1 cellular context compared by ENCODE assay signal in the genomic region with DNA sequence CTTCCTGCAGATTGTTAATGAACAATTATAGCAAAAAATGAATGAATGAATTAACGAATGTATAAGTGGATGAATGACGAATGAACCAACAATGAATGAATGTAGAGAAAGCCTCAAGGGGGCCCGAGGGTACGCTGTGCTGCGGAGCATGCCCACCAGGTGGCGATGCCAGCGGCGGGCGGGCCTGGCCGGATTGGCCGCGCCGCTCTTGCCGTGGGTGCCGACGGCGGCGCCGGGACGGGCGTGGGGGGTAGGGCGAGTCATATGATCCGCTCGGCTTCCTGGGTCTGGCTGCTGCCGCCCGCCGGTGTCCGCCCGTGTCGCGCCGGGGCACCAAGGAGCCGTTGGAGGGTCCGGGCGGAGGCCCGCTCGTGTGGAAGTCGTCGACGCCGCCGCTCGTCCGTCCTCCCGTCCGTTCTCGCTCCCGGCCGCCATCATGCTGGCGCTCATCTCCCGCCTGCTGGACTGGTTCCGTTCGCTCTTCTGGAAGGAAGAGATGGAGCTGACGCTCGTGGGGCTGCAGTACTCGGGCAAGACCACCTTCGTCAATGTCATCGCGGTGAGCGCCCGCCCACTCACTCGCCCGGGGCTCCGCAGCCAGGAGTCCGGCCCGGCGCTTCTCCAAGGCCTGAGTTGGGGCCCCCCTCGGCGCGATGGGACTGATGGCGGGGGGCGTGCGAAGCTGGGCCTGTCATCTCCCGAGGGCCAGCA.
A peak's percentile ranks its signal among the peaks of the same experiment; 100 is the strongest.
TF ChIP-seq lines count a peak whose summit lies in the region.

A gene (plus strand): TSS at position 263 of the 711 bp plus-strand sequence. CDS start 174 bp downstream, at position 437.

TF ChIP-seq in HepG2, 621 proteins besides CTCF, POLR2A, EP300 and RAD21 (continued from another document and continues in another):
- TF ChIP-seq, protein P1, sequence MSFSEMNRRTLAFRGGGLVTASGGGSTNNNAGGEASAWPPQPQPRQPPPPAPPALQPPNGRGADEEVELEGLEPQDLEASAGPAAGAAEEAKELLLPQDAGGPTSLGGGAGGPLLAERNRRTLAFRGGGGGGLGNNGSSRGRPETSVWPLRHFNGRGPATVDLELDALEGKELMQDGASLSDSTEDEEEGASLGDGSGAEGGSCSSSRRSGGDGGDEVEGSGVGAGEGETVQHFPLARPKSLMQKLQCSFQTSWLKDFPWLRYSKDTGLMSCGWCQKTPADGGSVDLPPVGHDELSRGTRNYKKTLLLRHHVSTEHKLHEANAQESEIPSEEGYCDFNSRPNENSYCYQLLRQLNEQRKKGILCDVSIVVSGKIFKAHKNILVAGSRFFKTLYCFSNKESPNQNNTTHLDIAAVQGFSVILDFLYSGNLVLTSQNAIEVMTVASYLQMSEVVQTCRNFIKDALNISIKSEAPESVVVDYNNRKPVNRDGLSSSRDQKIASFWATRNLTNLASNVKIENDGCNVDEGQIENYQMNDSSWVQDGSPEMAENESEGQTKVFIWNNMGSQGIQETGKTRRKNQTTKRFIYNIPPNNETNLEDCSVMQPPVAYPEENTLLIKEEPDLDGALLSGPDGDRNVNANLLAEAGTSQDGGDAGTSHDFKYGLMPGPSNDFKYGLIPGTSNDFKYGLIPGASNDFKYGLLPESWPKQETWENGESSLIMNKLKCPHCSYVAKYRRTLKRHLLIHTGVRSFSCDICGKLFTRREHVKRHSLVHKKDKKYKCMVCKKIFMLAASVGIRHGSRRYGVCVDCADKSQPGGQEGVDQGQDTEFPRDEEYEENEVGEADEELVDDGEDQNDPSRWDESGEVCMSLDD (CRISPR knock-in tag; IDR thresholded peaks at IDR 0.05; ENCODE audit: borderline replicate concordance): peak; percentile 73; the same call in 1 of the 2 replicates
- no peak for TF ChIP-seq TCF7L2 (IDR thresholded peaks at IDR 0.05; ENCODE audit: low read depth, low read length)
- TF ChIP-seq HMG20B (CRISPR knock-in tag; conservative IDR thresholded peaks at IDR 0.05): no peak
- peak; percentile 64 for TF ChIP-seq SIN3B (IDR thresholded peaks at IDR 0.05; ENCODE audit: low read length)
- TF ChIP-seq PHF21A (CRISPR knock-in tag; IDR thresholded peaks at IDR 0.05): peak; percentile 84
- TF ChIP-seq SMC3 (IDR thresholded peaks at IDR 0.05; ENCODE audit: low read length): peak; percentile 36; the same call in 1 of the 2 replicates
- TF ChIP-seq, protein P2, sequence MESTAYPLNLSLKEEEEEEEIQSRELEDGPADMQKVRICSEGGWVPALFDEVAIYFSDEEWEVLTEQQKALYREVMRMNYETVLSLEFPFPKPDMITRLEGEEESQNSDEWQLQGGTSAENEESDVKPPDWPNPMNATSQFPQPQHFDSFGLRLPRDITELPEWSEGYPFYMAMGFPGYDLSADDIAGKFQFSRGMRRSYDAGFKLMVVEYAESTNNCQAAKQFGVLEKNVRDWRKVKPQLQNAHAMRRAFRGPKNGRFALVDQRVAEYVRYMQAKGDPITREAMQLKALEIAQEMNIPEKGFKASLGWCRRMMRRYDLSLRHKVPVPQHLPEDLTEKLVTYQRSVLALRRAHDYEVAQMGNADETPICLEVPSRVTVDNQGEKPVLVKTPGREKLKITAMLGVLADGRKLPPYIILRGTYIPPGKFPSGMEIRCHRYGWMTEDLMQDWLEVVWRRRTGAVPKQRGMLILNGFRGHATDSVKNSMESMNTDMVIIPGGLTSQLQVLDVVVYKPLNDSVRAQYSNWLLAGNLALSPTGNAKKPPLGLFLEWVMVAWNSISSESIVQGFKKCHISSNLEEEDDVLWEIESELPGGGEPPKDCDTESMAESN (CRISPR knock-in tag; conservative IDR thresholded peaks at IDR 0.05): peak; percentile 94
- no peak for TF ChIP-seq ZNF225 (CRISPR knock-in tag; IDR thresholded peaks at IDR 0.05)
- TF ChIP-seq, protein P3, sequence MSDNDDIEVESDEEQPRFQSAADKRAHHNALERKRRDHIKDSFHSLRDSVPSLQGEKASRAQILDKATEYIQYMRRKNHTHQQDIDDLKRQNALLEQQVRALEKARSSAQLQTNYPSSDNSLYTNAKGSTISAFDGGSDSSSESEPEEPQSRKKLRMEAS (IDR thresholded peaks at IDR 0.05): peak; percentile 68
- peak; percentile 64; the same call in 1 of the 2 replicates for TF ChIP-seq ZSCAN20 (CRISPR knock-in tag; IDR thresholded peaks at IDR 0.05; ENCODE audit: borderline replicate concordance)
- peak; percentile 89 for TF ChIP-seq ARHGAP35 (CRISPR knock-in tag; IDR thresholded peaks at IDR 0.05; ENCODE audit: borderline replicate concordance)
- TF ChIP-seq, protein P4, sequence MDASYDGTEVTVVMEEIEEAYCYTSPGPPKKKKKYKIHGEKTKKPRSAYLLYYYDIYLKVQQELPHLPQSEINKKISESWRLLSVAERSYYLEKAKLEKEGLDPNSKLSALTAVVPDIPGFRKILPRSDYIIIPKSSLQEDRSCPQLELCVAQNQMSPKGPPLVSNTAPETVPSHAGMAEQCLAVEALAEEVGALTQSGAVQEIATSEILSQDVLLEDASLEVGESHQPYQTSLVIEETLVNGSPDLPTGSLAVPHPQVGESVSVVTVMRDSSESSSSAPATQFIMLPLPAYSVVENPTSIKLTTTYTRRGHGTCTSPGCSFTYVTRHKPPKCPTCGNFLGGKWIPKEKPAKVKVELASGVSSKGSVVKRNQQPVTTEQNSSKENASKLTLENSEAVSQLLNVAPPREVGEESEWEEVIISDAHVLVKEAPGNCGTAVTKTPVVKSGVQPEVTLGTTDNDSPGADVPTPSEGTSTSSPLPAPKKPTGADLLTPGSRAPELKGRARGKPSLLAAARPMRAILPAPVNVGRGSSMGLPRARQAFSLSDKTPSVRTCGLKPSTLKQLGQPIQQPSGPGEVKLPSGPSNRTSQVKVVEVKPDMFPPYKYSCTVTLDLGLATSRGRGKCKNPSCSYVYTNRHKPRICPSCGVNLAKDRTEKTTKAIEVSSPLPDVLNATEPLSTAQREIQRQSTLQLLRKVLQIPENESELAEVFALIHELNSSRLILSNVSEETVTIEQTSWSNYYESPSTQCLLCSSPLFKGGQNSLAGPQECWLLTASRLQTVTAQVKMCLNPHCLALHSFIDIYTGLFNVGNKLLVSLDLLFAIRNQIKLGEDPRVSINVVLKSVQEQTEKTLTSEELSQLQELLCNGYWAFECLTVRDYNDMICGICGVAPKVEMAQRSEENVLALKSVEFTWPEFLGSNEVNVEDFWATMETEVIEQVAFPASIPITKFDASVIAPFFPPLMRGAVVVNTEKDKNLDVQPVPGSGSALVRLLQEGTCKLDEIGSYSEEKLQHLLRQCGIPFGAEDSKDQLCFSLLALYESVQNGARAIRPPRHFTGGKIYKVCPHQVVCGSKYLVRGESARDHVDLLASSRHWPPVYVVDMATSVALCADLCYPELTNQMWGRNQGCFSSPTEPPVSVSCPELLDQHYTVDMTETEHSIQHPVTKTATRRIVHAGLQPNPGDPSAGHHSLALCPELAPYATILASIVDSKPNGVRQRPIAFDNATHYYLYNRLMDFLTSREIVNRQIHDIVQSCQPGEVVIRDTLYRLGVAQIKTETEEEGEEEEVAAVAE (CRISPR knock-in tag; IDR thresholded peaks at IDR 0.05; ENCODE audit: borderline replicate concordance): no peak
- TF ChIP-seq ZFYVE20 (CRISPR knock-in tag; IDR thresholded peaks at IDR 0.05; ENCODE audit: borderline replicate concordance, low read depth): no peak
- TF ChIP-seq, protein P5, sequence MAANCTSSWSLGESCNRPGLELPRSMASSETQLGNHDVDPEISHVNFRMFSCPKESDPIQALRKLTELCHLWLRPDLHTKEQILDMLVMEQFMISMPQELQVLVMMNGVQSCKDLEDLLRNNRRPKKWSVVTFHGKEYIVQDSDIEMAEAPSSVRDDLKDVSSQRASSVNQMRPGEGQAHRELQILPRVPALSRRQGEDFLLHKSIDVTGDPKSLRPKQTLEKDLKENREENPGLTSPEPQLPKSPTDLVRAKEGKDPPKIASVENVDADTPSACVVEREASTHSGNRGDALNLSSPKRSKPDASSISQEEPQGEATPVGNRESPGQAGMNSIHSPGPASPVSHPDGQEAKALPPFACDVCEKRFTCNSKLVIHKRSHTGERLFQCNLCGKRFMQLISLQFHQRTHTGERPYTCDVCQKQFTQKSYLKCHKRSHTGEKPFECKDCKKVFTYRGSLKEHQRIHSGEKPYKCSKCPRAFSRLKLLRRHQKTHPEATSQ (CRISPR knock-in tag; IDR thresholded peaks at IDR 0.05; ENCODE audit: borderline replicate concordance): peak; percentile 21; the same call in 1 of the 2 replicates
- TF ChIP-seq, protein P6, sequence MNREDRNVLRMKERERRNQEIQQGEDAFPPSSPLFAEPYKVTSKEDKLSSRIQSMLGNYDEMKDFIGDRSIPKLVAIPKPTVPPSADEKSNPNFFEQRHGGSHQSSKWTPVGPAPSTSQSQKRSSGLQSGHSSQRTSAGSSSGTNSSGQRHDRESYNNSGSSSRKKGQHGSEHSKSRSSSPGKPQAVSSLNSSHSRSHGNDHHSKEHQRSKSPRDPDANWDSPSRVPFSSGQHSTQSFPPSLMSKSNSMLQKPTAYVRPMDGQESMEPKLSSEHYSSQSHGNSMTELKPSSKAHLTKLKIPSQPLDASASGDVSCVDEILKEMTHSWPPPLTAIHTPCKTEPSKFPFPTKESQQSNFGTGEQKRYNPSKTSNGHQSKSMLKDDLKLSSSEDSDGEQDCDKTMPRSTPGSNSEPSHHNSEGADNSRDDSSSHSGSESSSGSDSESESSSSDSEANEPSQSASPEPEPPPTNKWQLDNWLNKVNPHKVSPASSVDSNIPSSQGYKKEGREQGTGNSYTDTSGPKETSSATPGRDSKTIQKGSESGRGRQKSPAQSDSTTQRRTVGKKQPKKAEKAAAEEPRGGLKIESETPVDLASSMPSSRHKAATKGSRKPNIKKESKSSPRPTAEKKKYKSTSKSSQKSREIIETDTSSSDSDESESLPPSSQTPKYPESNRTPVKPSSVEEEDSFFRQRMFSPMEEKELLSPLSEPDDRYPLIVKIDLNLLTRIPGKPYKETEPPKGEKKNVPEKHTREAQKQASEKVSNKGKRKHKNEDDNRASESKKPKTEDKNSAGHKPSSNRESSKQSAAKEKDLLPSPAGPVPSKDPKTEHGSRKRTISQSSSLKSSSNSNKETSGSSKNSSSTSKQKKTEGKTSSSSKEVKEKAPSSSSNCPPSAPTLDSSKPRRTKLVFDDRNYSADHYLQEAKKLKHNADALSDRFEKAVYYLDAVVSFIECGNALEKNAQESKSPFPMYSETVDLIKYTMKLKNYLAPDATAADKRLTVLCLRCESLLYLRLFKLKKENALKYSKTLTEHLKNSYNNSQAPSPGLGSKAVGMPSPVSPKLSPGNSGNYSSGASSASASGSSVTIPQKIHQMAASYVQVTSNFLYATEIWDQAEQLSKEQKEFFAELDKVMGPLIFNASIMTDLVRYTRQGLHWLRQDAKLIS (CRISPR knock-in tag; IDR thresholded peaks at IDR 0.05): no peak
- 0 out of 2 replicates have a peak, but pooled peaks have one; percentile 31 for TF ChIP-seq RFXANK (CRISPR knock-in tag; IDR thresholded peaks at IDR 0.05)
- TF ChIP-seq, protein P7, sequence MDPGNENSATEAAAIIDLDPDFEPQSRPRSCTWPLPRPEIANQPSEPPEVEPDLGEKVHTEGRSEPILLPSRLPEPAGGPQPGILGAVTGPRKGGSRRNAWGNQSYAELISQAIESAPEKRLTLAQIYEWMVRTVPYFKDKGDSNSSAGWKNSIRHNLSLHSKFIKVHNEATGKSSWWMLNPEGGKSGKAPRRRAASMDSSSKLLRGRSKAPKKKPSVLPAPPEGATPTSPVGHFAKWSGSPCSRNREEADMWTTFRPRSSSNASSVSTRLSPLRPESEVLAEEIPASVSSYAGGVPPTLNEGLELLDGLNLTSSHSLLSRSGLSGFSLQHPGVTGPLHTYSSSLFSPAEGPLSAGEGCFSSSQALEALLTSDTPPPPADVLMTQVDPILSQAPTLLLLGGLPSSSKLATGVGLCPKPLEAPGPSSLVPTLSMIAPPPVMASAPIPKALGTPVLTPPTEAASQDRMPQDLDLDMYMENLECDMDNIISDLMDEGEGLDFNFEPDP (CRISPR knock-in tag; conservative IDR thresholded peaks at IDR 0.05): no peak
- TF ChIP-seq ZNF224 (CRISPR knock-in tag; IDR thresholded peaks at IDR 0.05): no peak
- no peak for TF ChIP-seq ZFP37 (CRISPR knock-in tag; IDR thresholded peaks at IDR 0.05; ENCODE audit: borderline replicate concordance)
- TF ChIP-seq NKX3-1 (CRISPR knock-in tag; IDR thresholded peaks at IDR 0.05): peak; percentile 44
- TF ChIP-seq, protein P8, sequence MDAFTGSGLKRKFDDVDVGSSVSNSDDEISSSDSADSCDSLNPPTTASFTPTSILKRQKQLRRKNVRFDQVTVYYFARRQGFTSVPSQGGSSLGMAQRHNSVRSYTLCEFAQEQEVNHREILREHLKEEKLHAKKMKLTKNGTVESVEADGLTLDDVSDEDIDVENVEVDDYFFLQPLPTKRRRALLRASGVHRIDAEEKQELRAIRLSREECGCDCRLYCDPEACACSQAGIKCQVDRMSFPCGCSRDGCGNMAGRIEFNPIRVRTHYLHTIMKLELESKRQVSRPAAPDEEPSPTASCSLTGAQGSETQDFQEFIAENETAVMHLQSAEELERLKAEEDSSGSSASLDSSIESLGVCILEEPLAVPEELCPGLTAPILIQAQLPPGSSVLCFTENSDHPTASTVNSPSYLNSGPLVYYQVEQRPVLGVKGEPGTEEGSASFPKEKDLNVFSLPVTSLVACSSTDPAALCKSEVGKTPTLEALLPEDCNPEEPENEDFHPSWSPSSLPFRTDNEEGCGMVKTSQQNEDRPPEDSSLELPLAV (CRISPR knock-in tag; conservative IDR thresholded peaks at IDR 0.05; ENCODE audit: low read depth): no peak
- TF ChIP-seq, protein P9, sequence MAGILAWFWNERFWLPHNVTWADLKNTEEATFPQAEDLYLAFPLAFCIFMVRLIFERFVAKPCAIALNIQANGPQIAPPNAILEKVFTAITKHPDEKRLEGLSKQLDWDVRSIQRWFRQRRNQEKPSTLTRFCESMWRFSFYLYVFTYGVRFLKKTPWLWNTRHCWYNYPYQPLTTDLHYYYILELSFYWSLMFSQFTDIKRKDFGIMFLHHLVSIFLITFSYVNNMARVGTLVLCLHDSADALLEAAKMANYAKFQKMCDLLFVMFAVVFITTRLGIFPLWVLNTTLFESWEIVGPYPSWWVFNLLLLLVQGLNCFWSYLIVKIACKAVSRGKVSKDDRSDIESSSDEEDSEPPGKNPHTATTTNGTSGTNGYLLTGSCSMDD (CRISPR knock-in tag; IDR thresholded peaks at IDR 0.05): no peak
- no peak for TF ChIP-seq TCF12 (IDR thresholded peaks at IDR 0.05)
- peak; percentile 58; the same call in 1 of the 2 replicates for TF ChIP-seq TCF12 (CRISPR knock-in tag; IDR thresholded peaks at IDR 0.05)
- no peak; the same call in 1 of the 2 replicates for TF ChIP-seq WIZ (CRISPR knock-in tag; IDR thresholded peaks at IDR 0.05)
- no peak; the same call in 1 of the 2 replicates for TF ChIP-seq ZNF292 (CRISPR knock-in tag; IDR thresholded peaks at IDR 0.05; ENCODE audit: borderline replicate concordance, low read depth)
- no peak for TF ChIP-seq ZNF484 (CRISPR knock-in tag; IDR thresholded peaks at IDR 0.05; ENCODE audit: borderline replicate concordance, low read depth)
- peak; percentile 72; the same call in 1 of the 2 replicates for TF ChIP-seq REL (CRISPR knock-in tag; conservative IDR thresholded peaks at IDR 0.05)
- TF ChIP-seq GABPA (IDR thresholded peaks at IDR 0.05; ENCODE audit: low read depth, low read length): peak; percentile 61
- TF ChIP-seq GABPA (CRISPR knock-in tag; IDR thresholded peaks at IDR 0.05; ENCODE audit: low read depth): peak; percentile 64
- TF ChIP-seq ZFP36L1 (CRISPR knock-in tag; IDR thresholded peaks at IDR 0.05): peak; percentile 5; the same call in 1 of the 2 replicates
